10 cellular contexts compared by ENCODE assay signal in the genomic region with DNA sequence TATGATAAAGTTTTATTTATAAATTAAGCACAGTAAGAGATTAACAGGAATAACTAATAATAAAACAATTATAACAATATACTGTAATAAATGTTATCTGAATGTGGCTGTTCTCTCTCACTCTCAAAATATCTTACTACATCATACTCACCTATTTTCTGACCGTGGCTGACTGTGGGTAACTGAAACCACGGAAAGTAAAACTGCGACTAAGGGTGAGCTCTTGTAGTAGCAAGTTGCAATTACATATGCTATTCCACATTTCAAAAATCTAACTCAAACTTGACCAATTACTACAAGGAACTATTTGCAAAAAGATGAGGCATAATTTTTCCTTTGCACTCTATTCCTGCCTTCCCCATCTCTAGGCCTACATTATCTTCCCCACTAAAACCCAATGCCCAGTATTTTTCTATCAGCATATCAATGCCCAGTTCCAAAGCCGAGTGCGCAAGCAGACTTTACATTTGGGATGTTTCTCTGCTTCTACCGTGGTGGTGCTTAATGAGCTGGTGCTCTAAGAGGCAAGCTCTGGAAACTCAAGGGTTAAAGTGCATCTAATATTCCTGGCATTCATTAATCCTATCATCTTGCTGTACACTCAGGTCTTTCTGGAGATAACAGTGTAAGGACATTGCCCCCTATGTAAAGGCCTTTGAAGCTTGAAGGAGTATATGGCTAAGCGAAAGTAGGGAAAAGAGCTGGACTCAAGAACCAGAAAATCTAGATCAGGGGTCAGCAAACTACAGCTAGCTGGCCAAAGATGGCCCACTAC. TPM values are rescaled to one million over a fixed set of nuclear protein-coding genes. Genes with fewer than 3 reads are reported as not detected.
DNase-seq lines count a peak whose midpoint lies in the region; ATAC-seq lines count a peak whose summit lies in the region.
"Had no signal": no experiment of that assay in that cellular context is flagged by ENCODE, and none has a peak within 500 bp of the region (broad histone marks: within the 10 kb centered on the region; RNA-seq: fewer than 3 reads in every experiment).

No MANE protein-coding gene starts in this region.

- no peak for ATAC-seq in CD4-positive, CD25-positive, alpha-beta regulatory T cell (ENCODE audit: low read depth in 2 of 2)
- peak; percentile 61 for ATAC-seq in GM18909 (IDR thresholded peaks at IDR 0.05; ENCODE audit: poor library complexity, unreplicated experiment)
- peak; percentile 51 for ATAC-seq in HG03565 (IDR thresholded peaks at IDR 0.05; ENCODE audit: unreplicated experiment)
- ATAC-seq in left ventricle myocardium superior: peak; percentile 46

- no peaks in the 10 kb centered on the region for H3K9me3 Mint-ChIP-seq in CD4-positive, CD25-positive, alpha-beta regulatory T cell

- DNase-seq in CD4-positive, CD25-positive, alpha-beta regulatory T cell: peak in 1 of 3 donors; percentile 67
- DNase-seq in left ventricle myocardium superior (no peak), NCI-H1417 (lab: John Stamatoyannopoulos, UW) (no peak), AML-193 (lab: John Stamatoyannopoulos, UW) (no peak), NCI-H446 (lab: John Stamatoyannopoulos, UW) (no peak), DMS53 (lab: John Stamatoyannopoulos, UW) (no peak)
- DNase-seq: NCI-H69 had no signal

- peak overlapping the region in 1 of 4 donors; percentile 29 for H3K4me3 Mint-ChIP-seq in CD4-positive, CD25-positive, alpha-beta regulatory T cell

- H3K27me3 Mint-ChIP-seq in CD4-positive, CD25-positive, alpha-beta regulatory T cell: no peaks in the 10 kb centered on the region

- no peaks in the 10 kb centered on the region for H3K9me3 ChIP-seq in CD4-positive, CD25-positive, alpha-beta regulatory T cell (ENCODE audit: control insufficient read depth in 2 of 2, low read length in 2 of 2)
- H3K9me3 ChIP-seq: prostate gland had no signal

- peak overlapping the region; percentile 15 for H3K27ac ChIP-seq in CD4-positive, CD25-positive, alpha-beta regulatory T cell (ENCODE audit: insufficient read depth, low read length, poor library complexity, severe bottlenecking)
- H3K27ac ChIP-seq: prostate gland had no signal

- peak overlapping the region; percentile 13 for H3K4me3 ChIP-seq in CD4-positive, CD25-positive, alpha-beta regulatory T cell (ENCODE audit: low read depth, low read length)
- H3K4me3 ChIP-seq: prostate gland had no signal

- intact Hi-C loops in left ventricle myocardium superior (cut with micrococcal nuclease): no loop called here

- peaks cover 40% of the 10 kb centered on the region for H3K4me1 ChIP-seq in CD4-positive, CD25-positive, alpha-beta regulatory T cell (ENCODE audit: control insufficient read depth, insufficient read depth, low read length, poor library complexity, severe bottlenecking)
- H3K4me1 ChIP-seq: prostate gland had no signal

- H3K27me3 ChIP-seq in CD4-positive, CD25-positive, alpha-beta regulatory T cell (ENCODE audit: control insufficient read depth, insufficient read depth, low read length): no peaks in the 10 kb centered on the region

- peak overlapping the region; percentile 36 to 89 (median 44) for H3K27ac Mint-ChIP-seq in CD4-positive, CD25-positive, alpha-beta regulatory T cell

- H3K36me3 Mint-ChIP-seq in CD4-positive, CD25-positive, alpha-beta regulatory T cell: peaks cover 6% of the 10 kb centered on the region

- H3K4me1 Mint-ChIP-seq in CD4-positive, CD25-positive, alpha-beta regulatory T cell: peaks cover 21 to 75% (median 51%) of the 10 kb centered on the region in 4 donors

- H3K36me3 ChIP-seq in CD4-positive, CD25-positive, alpha-beta regulatory T cell (ENCODE audit: control insufficient read depth, insufficient read depth, low read length): peaks cover 2% of the 10 kb centered on the region
- H3K36me3 ChIP-seq: prostate gland had no signal

RNA-seq across cellular contexts. Expression of a gene that starts 6.7 kb away (rescaled TPM):
- 87.4 TPM for total RNA-seq in CD4-positive, CD25-positive, alpha-beta regulatory T cell
- polyA plus RNA-seq in CD4-positive, CD25-positive, alpha-beta regulatory T cell: 10 to 100 TPM; 21.4 to 25.2 (median 22.9) TPM
- total RNA-seq in left ventricle myocardium superior: 99.0 TPM

RNA-seq across cellular contexts. Expression of a gene that starts 37.2 kb away (rescaled TPM):
- total RNA-seq in CD4-positive, CD25-positive, alpha-beta regulatory T cell: 9.1 TPM
- 10 to 100 TPM; 13.8 to 20.7 (median 16.9) TPM for polyA plus RNA-seq in CD4-positive, CD25-positive, alpha-beta regulatory T cell
- 1.9 TPM for total RNA-seq in left ventricle myocardium superior

RNA-seq across cellular contexts. Expression of a gene that starts 57.3 kb away (rescaled TPM):
- not detected for total RNA-seq in CD4-positive, CD25-positive, alpha-beta regulatory T cell
- under 1 TPM in 1 of 4 donors, not detected in 3; 0.15 TPM for polyA plus RNA-seq in CD4-positive, CD25-positive, alpha-beta regulatory T cell
- not detected for total RNA-seq in left ventricle myocardium superior
- total RNA-seq: prostate gland had no signal

Comparison
In these comparisons a context has a peak if more than half of its experiments do, and no peak if none do; other contexts are left out.
1. ATAC-seq: peak in GM18909 (single experiment), HG03565 (single experiment) and left ventricle myocardium superior (single experiment); none in CD4-positive, CD25-positive, alpha-beta regulatory T cell (0 of 2).